ENCODE assay signal across 20 cellular contexts in genomic region chr6:24537771-24538385, GRCh38.
"Had no signal": no experiment of that assay in that cellular context is flagged by ENCODE, and none has a peak within 500 bp of the region (broad histone marks: within the 10 kb centered on the region; RNA-seq: fewer than 3 reads in every experiment).

No MANE protein-coding gene starts in this region.

- H3K27me3 ChIP-seq: body of pancreas, dorsolateral prefrontal cortex, heart left ventricle, spleen, tibial nerve, vagina had no signal

- H3K9me3 ChIP-seq: body of pancreas, heart left ventricle, psoas muscle, spleen, tibial nerve, vagina had no signal

- H3K27ac ChIP-seq: body of pancreas, dorsolateral prefrontal cortex, heart left ventricle, psoas muscle, spleen, tibial nerve, vagina, VCaP had no signal

- H3K4me3 ChIP-seq: body of pancreas, dorsolateral prefrontal cortex, heart left ventricle, psoas muscle, spleen, tibial nerve, vagina had no signal

- DNase-seq: activated CD4-positive, alpha-beta T cell treated with anti-CD3 and anti-CD28 coated beads for 36 hours; activated CD8-positive, alpha-beta T cell treated with anti-CD3 and anti-CD28 coated beads for 36 hours; activated naive CD4-positive, alpha-beta T cell treated with anti-CD3 and anti-CD28 coated beads for 36 hours; body of pancreas; cerebellar nuclear complex; dorsolateral prefrontal cortex; foreskin melanocyte; heart left ventricle; islet precursor cell; left ventricle myocardium superior; nephron progenitor cell; psoas muscle; spleen; stimulated activated CD4-positive, alpha-beta T cell treated with anti-CD3 and anti-CD28 coated beads, Interleukin-1b, Interleukin-23, amount 100 ng/mL, for 48 hours; T1000 had no signal

- ATAC-seq: activated CD4-positive, alpha-beta T cell treated with anti-CD3 and anti-CD28 coated beads for 36 hours; activated CD8-positive, alpha-beta T cell treated with anti-CD3 and anti-CD28 coated beads for 36 hours; body of pancreas; heart left ventricle; left ventricle myocardium superior; psoas muscle; sciatic nerve; stimulated activated memory B cell treated with anti-CD40 and anti-IgM and Interleukin-4, amounts not matched to agents 10 μg/mL and 1 μg/mL and 100 μg/mL, for 72 hours had no signal

- H3K4me1 ChIP-seq: body of pancreas, heart left ventricle, psoas muscle, spleen, tibial nerve, vagina had no signal
